Comparison of ENCODE assay signal across 11 cellular contexts in the genomic region with DNA sequence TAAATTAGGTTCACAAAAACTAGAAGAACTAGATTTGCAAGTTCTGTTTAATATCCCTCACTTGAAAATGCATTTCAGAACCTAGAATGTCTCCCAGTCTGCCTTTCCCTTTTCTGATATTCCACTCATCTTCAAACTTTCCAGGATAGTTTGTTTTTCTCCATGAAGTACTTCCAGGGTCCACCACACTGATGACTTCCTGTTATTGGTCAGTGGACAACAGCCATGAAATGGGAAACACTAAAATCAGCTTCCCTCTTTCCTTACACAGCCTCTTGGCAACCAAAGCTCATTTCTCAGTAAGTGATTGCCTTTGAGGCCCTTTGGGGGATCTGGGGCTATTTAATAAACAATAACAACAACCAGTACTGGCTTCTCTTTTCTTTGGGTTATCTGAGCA.
A peak's percentile ranks its signal among the peaks of the same experiment; 100 is the strongest.
DNase-seq lines count a peak whose midpoint lies in the region; ATAC-seq and TF ChIP-seq lines count a peak whose summit lies in the region.
"Had no signal": no experiment of that assay in that cellular context is flagged by ENCODE, and none has a peak within 500 bp of the region (broad histone marks: within the 10 kb centered on the region; RNA-seq: fewer than 3 reads in every experiment).

No MANE protein-coding gene starts in this region.

- intact Hi-C loops in activated CD8-positive, alpha-beta T cell treated with anti-CD3 and anti-CD28 coated beads for 36 hours (cut with micrococcal nuclease), result no loop called here
- intact Hi-C loops in lower lobe of right lung (cut with DNase I), result no loop called here

- TF ChIP-seq CTCF in C4-2B (conservative IDR thresholded peaks at IDR 0.05) (no peak), lower lobe of right lung (IDR thresholded peaks at IDR 0.05) (no peak)
- no peak for TF ChIP-seq CTCF in activated CD8-positive, alpha-beta T cell treated with anti-CD3 and anti-CD28 coated beads for 36 hours (IDR thresholded peaks at IDR 0.05)

- no peak overlapping the region for H3K4me3 ChIP-seq in lower lobe of right lung

- peak overlapping the region; percentile 99 for H3K27ac ChIP-seq in C4-2B
- peak overlapping the region; percentile 70 for H3K27ac ChIP-seq in lower lobe of right lung

- peaks cover 21% of the 10 kb centered on the region for H3K36me3 Mint-ChIP-seq in activated CD8-positive, alpha-beta T cell treated with anti-CD3 and anti-CD28 coated beads for 36 hours (ENCODE audit: low read depth)
- H3K36me3 Mint-ChIP-seq: memory B cell had no signal

- peak overlapping the region; percentile 88 for H3K27ac Mint-ChIP-seq in activated CD8-positive, alpha-beta T cell treated with anti-CD3 and anti-CD28 coated beads for 36 hours
- H3K27ac Mint-ChIP-seq: memory B cell had no signal

- POLR2A ChIA-PET in activated CD8-positive, alpha-beta T cell treated with anti-CD3 and anti-CD28 coated beads for 36 hours (lab: Charles Lee), result interaction anchor here (0.9 to 4.8 kb wide), 4 partner anchors 9 to 31 kb away, joined by 4 to 19 read pairs (median 5); no protein-coding TSS in a partner anchor

- H3K4me3 Mint-ChIP-seq in activated CD8-positive, alpha-beta T cell treated with anti-CD3 and anti-CD28 coated beads for 36 hours, result peak overlapping the region; percentile 43
- H3K4me3 Mint-ChIP-seq: memory B cell had no signal

- DNase-seq in DMS79 treated with DMSO at 0.1 percent for 48 hours (lab: John Stamatoyannopoulos, UW) (peak; percentile 57), lower lobe of right lung (no peak), islet precursor cell (no peak), AG20443 (ENCODE audit: low spot score) (no peak)
- no peak for DNase-seq in activated CD8-positive, alpha-beta T cell treated with anti-CD3 and anti-CD28 coated beads for 36 hours
- DNase-seq: amygdala, NCI-H2171 had no signal

- peaks cover 81% of the 10 kb centered on the region for H3K4me1 Mint-ChIP-seq in activated CD8-positive, alpha-beta T cell treated with anti-CD3 and anti-CD28 coated beads for 36 hours (ENCODE audit: low read depth)

- CTCF ChIA-PET in activated CD8-positive, alpha-beta T cell treated with anti-CD3 and anti-CD28 coated beads for 36 hours (lab: Charles Lee), result interaction anchor here (0.7 to 1.8 kb wide), 6 partner anchors 11 to 104 kb away, joined by 3 to 5 read pairs (median 4); partner anchors contain the start of gene SERINC5

- H3K27me3 ChIP-seq in lower lobe of right lung (ENCODE audit: low read depth), result no peaks in the 10 kb centered on the region

- no peaks in the 10 kb centered on the region for H3K9me3 ChIP-seq in lower lobe of right lung

- H3K9me3 Mint-ChIP-seq in activated CD8-positive, alpha-beta T cell treated with anti-CD3 and anti-CD28 coated beads for 36 hours, result no peaks in the 10 kb centered on the region
- H3K9me3 Mint-ChIP-seq: memory B cell had no signal

- no peaks in the 10 kb centered on the region for H3K27me3 Mint-ChIP-seq in activated CD8-positive, alpha-beta T cell treated with anti-CD3 and anti-CD28 coated beads for 36 hours
- H3K27me3 Mint-ChIP-seq: memory B cell had no signal

- ATAC-seq in activated CD8-positive, alpha-beta T cell treated with anti-CD3 and anti-CD28 coated beads for 36 hours, result no peak
- ATAC-seq in lower lobe of right lung, result no peak
- ATAC-seq in GM19467 (IDR thresholded peaks at IDR 0.05; ENCODE audit: unreplicated experiment), result no peak
- no peak for ATAC-seq in GM19455 (IDR thresholded peaks at IDR 0.05; ENCODE audit: unreplicated experiment)

- no peaks in the 10 kb centered on the region for H3K36me3 ChIP-seq in lower lobe of right lung

- peaks cover 56% of the 10 kb centered on the region for H3K4me1 ChIP-seq in lower lobe of right lung
